ENCODE assay signal across 1 cellular context in the genomic region with DNA sequence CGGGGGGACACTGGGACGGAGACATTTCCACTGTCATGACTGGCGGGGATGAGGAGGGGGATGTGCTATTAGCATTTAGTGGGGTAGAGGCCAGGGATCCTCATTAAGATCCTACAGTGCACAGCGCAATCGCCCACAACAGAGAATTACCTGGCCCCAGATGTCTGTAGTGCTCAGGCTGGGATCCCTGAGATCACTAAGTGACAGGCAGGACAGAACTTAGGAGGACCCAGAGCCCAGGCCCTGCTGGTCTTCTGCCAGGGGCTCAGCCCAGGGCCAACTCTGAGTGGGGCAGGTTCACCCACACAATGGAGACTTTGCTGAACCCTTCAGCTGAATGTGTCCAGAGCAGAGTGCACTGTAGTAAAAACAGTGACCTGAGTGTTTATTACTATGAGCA.
TF ChIP-seq lines count a peak whose summit lies in the region.

No MANE protein-coding gene starts in this region.

TF ChIP-seq in neural cell, 6 proteins besides CTCF, POLR2A, EP300 and RAD21:
- TF ChIP-seq EZH2 (IDR thresholded peaks at IDR 0.05; ENCODE audit: borderline replicate concordance, insufficient read depth, low read length, poor library complexity, severe bottlenecking) (no peak), SMC3 (conservative IDR thresholded peaks at IDR 0.05; ENCODE audit: poor library complexity) (no peak)
